Comparison of ENCODE assay signal across 28 cellular contexts in genomic region chr7:12360948-12361347, GRCh38. TPM values are rescaled to one million over a fixed set of nuclear protein-coding genes. Genes with fewer than 3 reads are reported as not detected.
"Had no signal": no experiment of that assay in that cellular context is flagged by ENCODE, and none has a peak within 500 bp of the region (broad histone marks: within the 10 kb centered on the region; RNA-seq: fewer than 3 reads in every experiment).

No MANE protein-coding gene starts in this region.

- H3K9me3 ChIP-seq: gastrocnemius medialis, mucosa of descending colon, neutrophil, pancreas, right atrium auricular region, suprapubic skin, transverse colon, upper lobe of right lung, uterus had no signal

- H3K36me3 ChIP-seq: gastrocnemius medialis, neutrophil, pancreas, right atrium auricular region, suprapubic skin, transverse colon, upper lobe of right lung, uterus had no signal

- DNase-seq: dorsolateral prefrontal cortex; effector CD4-positive, alpha-beta T cell; foreskin fibroblast; gastrocnemius medialis; head of caudate nucleus; kidney; mesenchymal stem cell; mucosa of descending colon; naive B cell; pancreas; stimulated activated CD4-positive, alpha-beta T cell treated with anti-CD3 and anti-CD28 coated beads, Interleukin-12 subunit alpha, Interleukin-12 subunit beta, amount 100 ng/mL, for 4 hours; stimulated activated CD4-positive, alpha-beta T cell treated with anti-CD3 and anti-CD28 coated beads, Interleukin-1b, Interleukin-23, amount 100 ng/mL, for 48 hours; stimulated activated CD4-positive, alpha-beta T cell treated with anti-CD3 and anti-CD28 coated beads, Interleukin-4, amount 100 ng/mL, for 1 hour; stimulated activated CD8-positive, alpha-beta memory T cell treated with anti-CD3 and anti-CD28 coated beads, Interleukin-4, amount 100 ng/mL, for 48 hours; stimulated activated naive CD4-positive, alpha-beta T cell; stimulated activated naive CD8-positive, alpha-beta T cell treated with anti-CD3 and anti-CD28 coated beads, Interleukin-15, amount 100 ng/mL, for 72 hours; transverse colon; upper lobe of right lung; uterus had no signal

- H3K27ac ChIP-seq: dorsolateral prefrontal cortex, gastrocnemius medialis, neutrophil, pancreas, right atrium auricular region, suprapubic skin, transverse colon, upper lobe of right lung, uterus had no signal

- ATAC-seq: gastrocnemius medialis; left lobe of liver; mucosa of descending colon; natural killer cell treated with Interleukin-12 subunit alpha and Interleukin-12 subunit beta and Interleukin-15 and Interleukin-18, amount 100 ng/mL, for 72 hours; pancreas; sciatic nerve; stimulated activated naive CD8-positive, alpha-beta T cell treated with anti-CD3 and anti-CD28 coated beads, Interleukin-15, amount 100 ng/mL, for 72 hours; upper lobe of right lung had no signal

- H3K4me3 ChIP-seq: dorsolateral prefrontal cortex, gastrocnemius medialis, lung, mucosa of descending colon, pancreas, right atrium auricular region, smooth muscle cell, suprapubic skin, transverse colon, upper lobe of right lung, uterus had no signal

- H3K4me1 ChIP-seq: gastrocnemius medialis, pancreas, right atrium auricular region, suprapubic skin, transverse colon, upper lobe of right lung, uterus had no signal

- H3K27me3 ChIP-seq: gastrocnemius medialis, neutrophil, pancreas, right atrium auricular region, suprapubic skin, transverse colon, upper lobe of right lung, uterus had no signal

- H3K4me2 ChIP-seq: smooth muscle cell had no signal

- FAIRE-seq: pancreas had no signal

RNA-seq across cellular contexts. Expression of gene VWDE, which starts 42.7 kb away (rescaled TPM):
- total RNA-seq: gastrocnemius medialis, neural crest cell had no signal
